Comparison of ENCODE assay signal across 11 cellular contexts in genomic region chr14:57464013-57464730, GRCh38. TPM values are rescaled to one million over a fixed set of nuclear protein-coding genes. Genes with fewer than 3 reads are reported as not detected.
DNase-seq lines count a peak whose midpoint lies in the region; ATAC-seq lines count a peak whose summit lies in the region.
"Had no signal": no experiment of that assay in that cellular context is flagged by ENCODE, and none has a peak within 500 bp of the region (broad histone marks: within the 10 kb centered on the region; RNA-seq: fewer than 3 reads in every experiment).

No MANE protein-coding gene starts in this region.

- peak overlapping the region; percentile 51 for H3K4me2 ChIP-seq in BLaER1

- H3K9me3 ChIP-seq in BLaER1: no peaks in the 10 kb centered on the region

- DNase-seq in HT1080 (ENCODE audit: low read depth): peak; percentile 78
- DNase-seq in activated T-cell treated with anti-CD3 and anti-CD28 coated beads, Interleukin-2, amount 50 U/mL, for 1 hour: no peak
- no peak for DNase-seq in NCI-H1930 (lab: John Stamatoyannopoulos, UW)
- DNase-seq in middle frontal gyrus (ENCODE audit: extremely low spot score, low spot score): no peak
- DNase-seq in Right ventricle myocardium inferior (ENCODE audit: missing footprints): no peak
- DNase-seq: activated naive CD8-positive, alpha-beta T cell treated with anti-CD3 and anti-CD28 coated beads, Interleukin-2, amount 50 U/mL, for 24 hours; posterior cingulate gyrus; SHP77 had no signal

- H3K4me3 ChIP-seq in BLaER1: no peak overlapping the region

- H4K20me1 ChIP-seq in BLaER1: no peaks in the 10 kb centered on the region

- peaks cover 11% of the 10 kb centered on the region for H3K4me1 ChIP-seq in BLaER1

- no peaks in the 10 kb centered on the region for H3K36me3 ChIP-seq in BLaER1

- ATAC-seq in GM19328 (IDR thresholded peaks at IDR 0.05; ENCODE audit: unreplicated experiment) (peak; percentile 65), HG02870 (IDR thresholded peaks at IDR 0.05; ENCODE audit: unreplicated experiment) (peak; percentile 59), Right ventricle myocardium inferior (no peak)
- ATAC-seq: activated naive CD8-positive, alpha-beta T cell treated with anti-CD3 and anti-CD28 coated beads, Interleukin-2, amount 50 U/mL, for 24 hours had no signal

- intact Hi-C loops in Right ventricle myocardium inferior (cut with DNase I): no loop called here

- no peak overlapping the region for H3K27ac ChIP-seq in BLaER1

- no peak overlapping the region for H3K9ac ChIP-seq in BLaER1

- no peaks in the 10 kb centered on the region for H3K27me3 ChIP-seq in BLaER1

RNA-seq across cellular contexts. Expression of gene CCDC198, which starts 29.5 kb away (rescaled TPM):
- 0.70 and 1.7 TPM in 2 replicates for total RNA-seq in HT1080 (2014; rRNA removed; shearing (Covaris generic))
- 0.24 TPM in 1 of 2 replicates, not detected in the other for polyA plus RNA-seq in HT1080 (2015; cell fraction: cytosol; rRNA removed)
- 0.19 TPM in 1 of 2 replicates, not detected in the other for polyA plus RNA-seq in HT1080 (2015; cell fraction: nucleus; rRNA removed)
- not detected for total RNA-seq in Right ventricle myocardium inferior
